In the genomic region with DNA sequence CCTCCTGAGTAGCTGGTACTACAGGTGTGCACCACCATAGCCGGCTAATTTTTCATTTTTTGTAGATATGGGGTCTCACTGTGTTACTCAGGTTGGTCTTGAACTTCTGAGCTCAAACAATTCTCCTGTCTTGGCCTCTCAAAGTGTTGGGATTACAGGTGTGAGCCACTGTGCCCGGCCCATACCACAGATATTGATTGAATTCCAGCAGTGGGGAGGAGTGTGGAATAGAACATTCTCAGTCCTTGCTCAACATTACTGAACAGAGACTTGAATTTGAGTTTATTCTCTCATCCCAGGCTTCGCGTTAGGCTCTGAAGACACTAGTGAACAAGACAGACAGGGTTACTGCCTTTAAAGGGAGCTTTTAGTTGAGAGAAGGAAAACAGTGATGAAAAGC, we compare ENCODE assay signal across 1 cellular context.
TF ChIP-seq lines count a peak whose summit lies in the region.

No MANE protein-coding gene starts in this region.

TF ChIP-seq in GM23338, 12 proteins besides CTCF, POLR2A, EP300 and RAD21 (continued from another document):
- TF ChIP-seq, protein P1, sequence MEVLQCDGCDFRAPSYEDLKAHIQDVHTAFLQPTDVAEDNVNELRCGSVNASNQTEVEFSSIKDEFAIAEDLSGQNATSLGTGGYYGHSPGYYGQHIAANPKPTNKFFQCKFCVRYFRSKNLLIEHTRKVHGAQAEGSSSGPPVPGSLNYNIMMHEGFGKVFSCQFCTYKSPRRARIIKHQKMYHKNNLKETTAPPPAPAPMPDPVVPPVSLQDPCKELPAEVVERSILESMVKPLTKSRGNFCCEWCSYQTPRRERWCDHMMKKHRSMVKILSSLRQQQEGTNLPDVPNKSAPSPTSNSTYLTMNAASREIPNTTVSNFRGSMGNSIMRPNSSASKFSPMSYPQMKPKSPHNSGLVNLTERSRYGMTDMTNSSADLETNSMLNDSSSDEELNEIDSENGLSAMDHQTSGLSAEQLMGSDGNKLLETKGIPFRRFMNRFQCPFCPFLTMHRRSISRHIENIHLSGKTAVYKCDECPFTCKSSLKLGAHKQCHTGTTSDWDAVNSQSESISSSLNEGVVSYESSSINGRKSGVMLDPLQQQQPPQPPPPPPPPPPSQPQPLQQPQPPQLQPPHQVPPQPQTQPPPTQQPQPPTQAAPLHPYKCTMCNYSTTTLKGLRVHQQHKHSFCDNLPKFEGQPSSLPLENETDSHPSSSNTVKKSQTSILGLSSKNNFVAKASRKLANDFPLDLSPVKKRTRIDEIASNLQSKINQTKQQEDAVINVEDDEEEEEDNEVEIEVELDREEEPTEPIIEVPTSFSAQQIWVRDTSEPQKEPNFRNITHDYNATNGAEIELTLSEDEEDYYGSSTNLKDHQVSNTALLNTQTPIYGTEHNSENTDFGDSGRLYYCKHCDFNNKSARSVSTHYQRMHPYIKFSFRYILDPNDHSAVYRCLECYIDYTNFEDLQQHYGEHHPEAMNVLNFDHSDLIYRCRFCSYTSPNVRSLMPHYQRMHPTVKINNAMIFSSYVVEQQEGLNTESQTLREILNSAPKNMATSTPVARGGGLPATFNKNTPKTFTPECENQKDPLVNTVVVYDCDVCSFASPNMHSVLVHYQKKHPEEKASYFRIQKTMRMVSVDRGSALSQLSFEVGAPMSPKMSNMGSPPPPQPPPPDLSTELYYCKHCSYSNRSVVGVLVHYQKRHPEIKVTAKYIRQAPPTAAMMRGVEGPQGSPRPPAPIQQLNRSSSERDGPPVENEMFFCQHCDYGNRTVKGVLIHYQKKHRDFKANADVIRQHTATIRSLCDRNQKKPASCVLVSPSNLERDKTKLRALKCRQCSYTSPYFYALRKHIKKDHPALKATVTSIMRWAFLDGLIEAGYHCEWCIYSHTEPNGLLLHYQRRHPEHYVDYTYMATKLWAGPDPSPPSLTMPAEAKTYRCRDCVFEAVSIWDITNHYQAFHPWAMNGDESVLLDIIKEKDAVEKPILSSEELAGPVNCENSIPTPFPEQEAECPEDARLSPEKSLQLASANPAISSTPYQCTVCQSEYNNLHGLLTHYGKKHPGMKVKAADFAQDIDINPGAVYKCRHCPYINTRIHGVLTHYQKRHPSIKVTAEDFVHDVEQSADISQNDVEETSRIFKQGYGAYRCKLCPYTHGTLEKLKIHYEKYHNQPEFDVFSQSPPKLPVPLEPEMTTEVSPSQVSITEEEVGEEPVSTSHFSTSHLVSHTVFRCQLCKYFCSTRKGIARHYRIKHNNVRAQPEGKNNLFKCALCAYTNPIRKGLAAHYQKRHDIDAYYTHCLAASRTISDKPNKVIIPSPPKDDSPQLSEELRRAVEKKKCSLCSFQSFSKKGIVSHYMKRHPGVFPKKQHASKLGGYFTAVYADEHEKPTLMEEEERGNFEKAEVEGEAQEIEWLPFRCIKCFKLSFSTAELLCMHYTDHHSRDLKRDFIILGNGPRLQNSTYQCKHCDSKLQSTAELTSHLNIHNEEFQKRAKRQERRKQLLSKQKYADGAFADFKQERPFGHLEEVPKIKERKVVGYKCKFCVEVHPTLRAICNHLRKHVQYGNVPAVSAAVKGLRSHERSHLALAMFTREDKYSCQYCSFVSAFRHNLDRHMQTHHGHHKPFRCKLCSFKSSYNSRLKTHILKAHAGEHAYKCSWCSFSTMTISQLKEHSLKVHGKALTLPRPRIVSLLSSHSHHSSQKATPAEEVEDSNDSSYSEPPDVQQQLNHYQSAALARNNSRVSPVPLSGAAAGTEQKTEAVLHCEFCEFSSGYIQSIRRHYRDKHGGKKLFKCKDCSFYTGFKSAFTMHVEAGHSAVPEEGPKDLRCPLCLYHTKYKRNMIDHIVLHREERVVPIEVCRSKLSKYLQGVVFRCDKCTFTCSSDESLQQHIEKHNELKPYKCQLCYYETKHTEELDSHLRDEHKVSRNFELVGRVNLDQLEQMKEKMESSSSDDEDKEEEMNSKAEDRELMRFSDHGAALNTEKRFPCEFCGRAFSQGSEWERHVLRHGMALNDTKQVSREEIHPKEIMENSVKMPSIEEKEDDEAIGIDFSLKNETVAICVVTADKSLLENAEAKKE (CRISPR knock-in tag; IDR thresholded peaks at IDR 0.05) = no peak
- TF ChIP-seq STAT1 (IDR thresholded peaks at IDR 0.05; ENCODE audit: unreplicated experiment) (no peak), ZNF331 (CRISPR knock-in tag; IDR thresholded peaks at IDR 0.05; ENCODE audit: low read depth) (no peak), CREB1 (CRISPR knock-in tag; IDR thresholded peaks at IDR 0.05; ENCODE audit: low read depth) (no peak), EZH2phosphoT487 (IDR thresholded peaks at IDR 0.05; ENCODE audit: unreplicated experiment) (no peak), NANOG (IDR thresholded peaks at IDR 0.05; ENCODE audit: borderline replicate concordance) (no peak), JUNB (IDR thresholded peaks at IDR 0.05; ENCODE audit: unreplicated experiment) (no peak), EZH2 (IDR thresholded peaks at IDR 0.05; ENCODE audit: low read depth, unreplicated experiment) (no peak)
- TF ChIP-seq, protein P2, sequence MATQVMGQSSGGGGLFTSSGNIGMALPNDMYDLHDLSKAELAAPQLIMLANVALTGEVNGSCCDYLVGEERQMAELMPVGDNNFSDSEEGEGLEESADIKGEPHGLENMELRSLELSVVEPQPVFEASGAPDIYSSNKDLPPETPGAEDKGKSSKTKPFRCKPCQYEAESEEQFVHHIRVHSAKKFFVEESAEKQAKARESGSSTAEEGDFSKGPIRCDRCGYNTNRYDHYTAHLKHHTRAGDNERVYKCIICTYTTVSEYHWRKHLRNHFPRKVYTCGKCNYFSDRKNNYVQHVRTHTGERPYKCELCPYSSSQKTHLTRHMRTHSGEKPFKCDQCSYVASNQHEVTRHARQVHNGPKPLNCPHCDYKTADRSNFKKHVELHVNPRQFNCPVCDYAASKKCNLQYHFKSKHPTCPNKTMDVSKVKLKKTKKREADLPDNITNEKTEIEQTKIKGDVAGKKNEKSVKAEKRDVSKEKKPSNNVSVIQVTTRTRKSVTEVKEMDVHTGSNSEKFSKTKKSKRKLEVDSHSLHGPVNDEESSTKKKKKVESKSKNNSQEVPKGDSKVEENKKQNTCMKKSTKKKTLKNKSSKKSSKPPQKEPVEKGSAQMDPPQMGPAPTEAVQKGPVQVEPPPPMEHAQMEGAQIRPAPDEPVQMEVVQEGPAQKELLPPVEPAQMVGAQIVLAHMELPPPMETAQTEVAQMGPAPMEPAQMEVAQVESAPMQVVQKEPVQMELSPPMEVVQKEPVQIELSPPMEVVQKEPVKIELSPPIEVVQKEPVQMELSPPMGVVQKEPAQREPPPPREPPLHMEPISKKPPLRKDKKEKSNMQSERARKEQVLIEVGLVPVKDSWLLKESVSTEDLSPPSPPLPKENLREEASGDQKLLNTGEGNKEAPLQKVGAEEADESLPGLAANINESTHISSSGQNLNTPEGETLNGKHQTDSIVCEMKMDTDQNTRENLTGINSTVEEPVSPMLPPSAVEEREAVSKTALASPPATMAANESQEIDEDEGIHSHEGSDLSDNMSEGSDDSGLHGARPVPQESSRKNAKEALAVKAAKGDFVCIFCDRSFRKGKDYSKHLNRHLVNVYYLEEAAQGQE (IDR thresholded peaks at IDR 0.05; ENCODE audit: unreplicated experiment) = no peak
